ENCODE assay signal across 8 cellular contexts in genomic region chr6:52815167-52816092, GRCh38. TPM values are rescaled to one million over a fixed set of nuclear protein-coding genes. Genes with fewer than 3 reads are reported as not detected.
A peak's percentile ranks its signal among the peaks of the same experiment; 100 is the strongest.
DNase-seq lines count a peak whose midpoint lies in the region; ATAC-seq and TF ChIP-seq lines count a peak whose summit lies in the region.

No MANE protein-coding gene starts in this region.

- no peak for TF ChIP-seq POLR2A in body of pancreas (IDR thresholded peaks at IDR 0.05)

- H3K27me3 ChIP-seq in body of pancreas = no peaks in the 10 kb centered on the region

- H3K27ac ChIP-seq in body of pancreas = no peak overlapping the region

- no peaks in the 10 kb centered on the region for H3K36me3 ChIP-seq in body of pancreas (replicated peaks in 1 of 2; ENCODE audit: insufficient read depth in 1 of 2, low read depth in 2 of 2)

- peaks cover 6% of the 10 kb centered on the region for H3K4me1 ChIP-seq in body of pancreas

- peak; percentile 70 for ATAC-seq in GM21619 (IDR thresholded peaks at IDR 0.05; ENCODE audit: unreplicated experiment)
- peak; percentile 99 for ATAC-seq in body of pancreas

- TF ChIP-seq CTCF in body of pancreas (IDR thresholded peaks at IDR 0.05) = peak; percentile 55 to 72 (median 65)

- intact Hi-C loops in body of pancreas (cut with DNase I) = no loop called here

- H3K9me3 ChIP-seq in body of pancreas = no peaks in the 10 kb centered on the region

- DNase-seq in GM03348 (ENCODE audit: low spot score) = peak; percentile 73
- DNase-seq in LoVo (ENCODE audit: low spot score) = peak; percentile 52
- DNase-seq in T follicular helper cell (ENCODE audit: low read depth) = peak; percentile 9
- peak; percentile 70 to 74 (median 72) for DNase-seq in body of pancreas
- peak; percentile 33 for DNase-seq in iris pigment epithelial cell (ENCODE audit: low read depth)
- DNase-seq in stimulated activated CD4-positive, alpha-beta T cell treated with anti-CD3 and anti-CD28 coated beads, Interleukin-4, amount 100 ng/mL, for 4 hours = peak; percentile 9 to 19
- DNase-seq in GF-D8 (lab: John Stamatoyannopoulos, UW) = no peak

- no peak overlapping the region for H3K4me3 ChIP-seq in body of pancreas

- 38 to 40% methylated on average over 15 of the region's 15 CpGs for WGBS in body of pancreas, 2 donors

RNA-seq across cellular contexts. Expression of gene GSTA1, which starts 11.8 kb away (rescaled TPM):
- total RNA-seq in body of pancreas = 10 to 100 TPM; 33.2 to 54.1 TPM

RNA-seq across cellular contexts. Expression of gene GSTA5, which starts 25.2 kb away (rescaled TPM):
- total RNA-seq in body of pancreas = not detected

RNA-seq across cellular contexts. Expression of gene GSTA2, which starts 52.2 kb away (rescaled TPM):
- total RNA-seq in body of pancreas = 10 to 100 TPM; 73.7 to 76.1 TPM
